ENCODE assay signal across 8 cellular contexts in the genomic region with DNA sequence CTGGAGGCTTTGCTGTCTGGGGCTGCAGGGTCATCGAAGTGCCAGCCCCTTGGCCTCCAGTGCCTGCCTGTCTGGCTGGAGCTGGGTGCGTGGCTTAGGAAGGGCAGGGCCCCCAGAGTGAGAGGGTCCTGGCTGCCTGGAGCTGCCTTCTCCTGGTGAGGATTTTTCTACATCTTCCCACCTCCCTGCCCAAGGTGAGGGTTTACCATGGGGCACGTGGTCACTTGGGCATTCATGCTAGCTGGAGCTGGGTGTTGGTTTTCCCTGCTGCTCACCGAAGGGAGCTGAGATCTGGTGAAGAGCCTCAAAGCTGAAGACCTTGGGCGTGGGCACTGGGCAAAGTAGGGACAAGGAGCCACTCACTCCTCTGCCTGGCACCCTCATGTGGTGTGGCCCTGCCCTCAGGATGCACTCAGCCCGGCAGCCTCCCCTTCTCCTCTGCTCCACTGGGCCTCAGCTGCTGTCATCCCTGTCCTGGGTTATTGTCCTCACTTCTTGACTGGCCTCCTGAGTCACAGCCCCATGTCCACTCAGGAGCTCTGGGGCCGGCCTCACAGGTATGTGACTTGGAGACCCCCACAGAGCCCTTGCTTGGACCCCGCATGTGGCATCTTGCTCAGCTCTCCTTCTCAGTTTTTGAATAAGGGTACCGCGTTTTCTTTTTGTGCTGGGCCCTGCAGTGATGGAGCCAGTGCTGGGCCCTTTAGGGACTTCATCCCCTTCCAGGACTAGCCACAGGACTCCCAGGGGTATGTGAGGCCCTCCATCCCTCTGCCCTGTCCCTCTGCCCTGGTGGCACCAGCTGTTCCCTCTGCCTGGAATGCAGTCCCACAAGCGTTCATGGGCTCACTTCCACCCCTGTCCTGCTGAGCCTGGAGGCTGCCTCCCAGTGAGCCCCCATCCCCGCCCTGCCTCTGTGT. TPM values are rescaled to one million over a fixed set of nuclear protein-coding genes. Genes with fewer than 3 reads are reported as not detected.
DNase-seq lines count a peak whose midpoint lies in the region; ATAC-seq and TF ChIP-seq lines count a peak whose summit lies in the region.

No MANE protein-coding gene starts in this region.

- H3K9me3 ChIP-seq in CD8-positive, alpha-beta T cell (ENCODE audit: low read length): no peaks in the 10 kb centered on the region
- no peaks in the 10 kb centered on the region for H3K9me3 ChIP-seq in T-helper 17 cell (ENCODE audit: control insufficient read depth, low read length, poor library complexity, severe bottlenecking)
- H3K9me3 ChIP-seq in parathyroid adenoma (ENCODE audit: control insufficient read depth, low read length): no peaks in the 10 kb centered on the region

- peak overlapping the region; percentile 42 for H3K9ac ChIP-seq in parathyroid adenoma

- no peak overlapping the region for H3K27ac Mint-ChIP-seq in CD8-positive, alpha-beta T cell
- H3K27ac Mint-ChIP-seq in T-helper 17 cell: peak overlapping the region; percentile 76

- intact Hi-C loops in CD8-positive, alpha-beta T cell (cut with DNase I, micrococcal nuclease): no loop called here

- no peaks in the 10 kb centered on the region for H3K36me3 Mint-ChIP-seq in CD8-positive, alpha-beta T cell
- H3K36me3 Mint-ChIP-seq in T-helper 17 cell (ENCODE audit: low read depth): no peaks in the 10 kb centered on the region

- H3K4me3 Mint-ChIP-seq in CD8-positive, alpha-beta T cell: peak overlapping the region; percentile 64
- peak overlapping the region; percentile 86 for H3K4me3 Mint-ChIP-seq in T-helper 17 cell

- no peaks in the 10 kb centered on the region for H3K9me3 Mint-ChIP-seq in CD8-positive, alpha-beta T cell

- H3K27me3 Mint-ChIP-seq in CD8-positive, alpha-beta T cell (ENCODE audit: low read depth): peaks cover 13% of the 10 kb centered on the region
- H3K27me3 Mint-ChIP-seq in T-helper 17 cell: no peaks in the 10 kb centered on the region

- H3K4me1 Mint-ChIP-seq in CD8-positive, alpha-beta T cell (ENCODE audit: low read depth): peaks cover 4% of the 10 kb centered on the region
- no peaks in the 10 kb centered on the region for H3K4me1 Mint-ChIP-seq in T-helper 17 cell

- ATAC-seq in CD8-positive, alpha-beta T cell: no peak
- no peak for ATAC-seq in T-helper 17 cell
- ATAC-seq in HG02623 (IDR thresholded peaks at IDR 0.05; ENCODE audit: unreplicated experiment): no peak
- no peak for ATAC-seq in GM21528 (IDR thresholded peaks at IDR 0.05; ENCODE audit: low FRiP score, unreplicated experiment)

- H2AFZ ChIP-seq in parathyroid adenoma: peak overlapping the region; percentile 69

- CTCF ChIA-PET in CD8-positive, alpha-beta T cell (lab: Charles Lee): no interaction called here

- no peak overlapping the region for H3K27ac ChIP-seq in CD8-positive, alpha-beta T cell (ENCODE audit: low read depth, low read length)
- peak overlapping the region; percentile 60 for H3K27ac ChIP-seq in parathyroid adenoma

- DNase-seq in CD8-positive, alpha-beta T cell: no peak
- DNase-seq in T-helper 17 cell: no peak
- DNase-seq in foreskin fibroblast: no peak
- no peak for DNase-seq in OCI-M1 (lab: John Stamatoyannopoulos, UW)
- no peak for DNase-seq in NCI-H446 (lab: John Stamatoyannopoulos, UW)

- peaks cover 8% of the 10 kb centered on the region for H3K27me3 ChIP-seq in CD8-positive, alpha-beta T cell (ENCODE audit: insufficient read depth, low read length)
- H3K27me3 ChIP-seq in parathyroid adenoma (ENCODE audit: control insufficient read depth, insufficient read depth, low read length): no peaks in the 10 kb centered on the region

- H3K79me2 ChIP-seq in parathyroid adenoma: peaks cover 44% of the 10 kb centered on the region

- no peak overlapping the region for H3K4me3 ChIP-seq in CD8-positive, alpha-beta T cell (ENCODE audit: low read depth, low read length)
- H3K4me3 ChIP-seq in foreskin fibroblast (ENCODE audit: low read depth in 1 of 2, low read length in 2 of 2) (peak overlapping the region; percentile 66), parathyroid adenoma (ENCODE audit: low read depth, low read length) (peak overlapping the region; percentile 79)

- H3K36me3 ChIP-seq in CD8-positive, alpha-beta T cell (ENCODE audit: insufficient read depth, low read length): no peaks in the 10 kb centered on the region
- no peaks in the 10 kb centered on the region for H3K36me3 ChIP-seq in parathyroid adenoma (ENCODE audit: control insufficient read depth, insufficient read depth, low read length)

- TF ChIP-seq CTCF in CD8-positive, alpha-beta T cell (IDR thresholded peaks at IDR 0.05): no peak
- TF ChIP-seq CTCF in foreskin fibroblast (IDR thresholded peaks at IDR 0.05; ENCODE audit: low read depth, low read length): no peak
- TF ChIP-seq CTCF in parathyroid adenoma (IDR thresholded peaks at IDR 0.05): no peak

- POLR2A ChIA-PET in CD8-positive, alpha-beta T cell (lab: Charles Lee): no interaction called here

- peaks cover 16% of the 10 kb centered on the region for H3K4me1 ChIP-seq in CD8-positive, alpha-beta T cell (ENCODE audit: insufficient read depth, low read length)
- no peaks in the 10 kb centered on the region for H3K4me1 ChIP-seq in parathyroid adenoma

- H3K4me2 ChIP-seq in parathyroid adenoma (ENCODE audit: low read length): peak overlapping the region; percentile 81

RNA-seq across cellular contexts. Expression of a gene that starts 1.6 kb away (rescaled TPM):
- 1 to 10 TPM; 1.6 to 1.7 TPM for total RNA-seq in CD8-positive, alpha-beta T cell
- total RNA-seq in T-helper 17 cell: 1 to 10 TPM; 7.0 to 7.7 TPM

RNA-seq across cellular contexts. Expression of a gene that starts 58.0 kb away (rescaled TPM):
- total RNA-seq in CD8-positive, alpha-beta T cell: under 1 TPM; 0.31 to 0.43 TPM
- 1 to 10 TPM; 1.1 to 4.0 TPM for total RNA-seq in T-helper 17 cell
